11 cellular contexts compared by ENCODE assay signal in the genomic region with DNA sequence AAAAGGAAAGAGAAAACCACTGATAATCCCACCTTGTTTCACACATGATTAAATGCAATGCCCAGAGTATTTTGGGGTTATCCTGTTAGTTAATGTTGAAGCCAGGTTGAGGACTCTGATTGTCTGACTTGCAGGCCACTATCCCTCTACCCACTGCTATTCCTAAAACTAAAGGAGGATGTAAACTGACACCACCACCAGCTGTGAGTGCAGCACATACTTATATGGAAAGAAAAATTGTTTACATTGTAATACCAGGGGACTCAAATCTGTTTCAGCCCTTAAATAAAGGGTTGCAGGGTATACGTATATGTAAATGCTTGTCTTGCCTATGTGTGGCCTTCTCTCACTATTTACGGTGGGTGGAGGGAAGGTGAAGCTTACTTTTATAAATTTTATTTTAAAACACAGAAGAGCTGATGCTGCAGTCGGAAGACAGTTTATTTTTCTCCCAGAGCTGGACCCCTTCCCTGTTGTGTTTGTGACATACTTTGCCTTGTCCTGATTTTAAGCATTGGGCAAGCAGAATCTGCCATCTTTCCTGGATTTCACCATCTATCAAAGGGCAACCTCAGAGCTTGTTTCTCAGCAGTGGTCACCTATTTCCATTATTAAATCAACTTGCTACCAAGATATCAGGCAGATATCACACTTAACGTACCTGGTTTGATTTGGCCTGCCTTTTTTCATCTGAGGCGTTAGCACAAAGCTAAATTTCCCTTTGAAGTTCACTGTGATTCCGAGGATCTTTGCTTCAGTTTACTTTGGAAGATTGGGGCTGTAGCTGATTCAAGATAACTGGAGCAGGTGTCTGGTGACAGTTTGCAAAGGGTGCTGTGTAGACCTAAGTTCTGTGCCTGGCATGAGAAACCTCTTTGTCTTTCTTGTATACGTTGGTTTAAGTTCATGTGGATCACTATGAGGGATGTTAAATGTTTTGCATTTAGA. TPM values are rescaled to one million over a fixed set of nuclear protein-coding genes. Genes with fewer than 3 reads are reported as not detected.
DNase-seq lines count a peak whose midpoint lies in the region; ATAC-seq and TF ChIP-seq lines count a peak whose summit lies in the region.
"Had no signal": no experiment of that assay in that cellular context is flagged by ENCODE, and none has a peak within 500 bp of the region (broad histone marks: within the 10 kb centered on the region; RNA-seq: fewer than 3 reads in every experiment).

No MANE protein-coding gene starts in this region.

- H2AFZ ChIP-seq in smooth muscle cell (ENCODE audit: low read depth): no peak overlapping the region

- no peak overlapping the region for H3K4me3 ChIP-seq in fibroblast of villous mesenchyme (ENCODE audit: low read depth, low read length)
- H3K4me3 ChIP-seq in smooth muscle cell: no peak overlapping the region

- no peaks in the 10 kb centered on the region for H3K36me3 ChIP-seq in smooth muscle cell (ENCODE audit: low read depth)

- H3K9me3 ChIP-seq in smooth muscle cell (replicated peaks; ENCODE audit: low read depth): no peaks in the 10 kb centered on the region

- no peak overlapping the region for H3K4me2 ChIP-seq in smooth muscle cell

- H3K9ac ChIP-seq in smooth muscle cell (ENCODE audit: low read depth): no peak overlapping the region

- no peaks in the 10 kb centered on the region for H3F3A ChIP-seq in smooth muscle cell (ENCODE audit: low read depth)

- DNase-seq in NCI-H82 (lab: John Stamatoyannopoulos, UW) (peak; percentile 16), NCI-H82 treated with DMSO at 0.1 percent for 48 hours (lab: John Stamatoyannopoulos, UW; ENCODE audit: unreplicated experiment) (no peak), NCI-H524 (lab: John Stamatoyannopoulos, UW) (peak; percentile 81 to 93), fibroblast of villous mesenchyme (ENCODE audit: low read depth) (peak; percentile 66), smooth muscle cell (lab: John Stamatoyannopoulos, UW; ENCODE audit: unreplicated experiment) (no peak), posterior vena cava (ENCODE audit: low spot score) (no peak)
- DNase-seq: activated naive CD4-positive, alpha-beta T cell; dermis blood vessel endothelial cell; stimulated activated CD4-positive, alpha-beta T cell treated with anti-CD3 and anti-CD28 coated beads, Interleukin-12 subunit alpha, Interleukin-12 subunit beta, amount 100 ng/mL, for 4 hours had no signal

- TF ChIP-seq CTCF in fibroblast of villous mesenchyme (IDR thresholded peaks at IDR 0.05; ENCODE audit: insufficient read depth, low read depth, low read length): no peak
- TF ChIP-seq CTCF in smooth muscle cell (IDR thresholded peaks at IDR 0.05; ENCODE audit: borderline replicate concordance, insufficient read depth, poor library complexity, severe bottlenecking): no peak

- intact Hi-C loops in posterior vena cava (cut with DNase I): no loop called here

- H3K27ac ChIP-seq in smooth muscle cell (ENCODE audit: low read depth): peak overlapping the region; percentile 24

- WGBS in smooth muscle cell (ENCODE audit: low lambda C conversion rate): 79% methylated on average over 7 of the region's 7 CpGs

- H3K27me3 ChIP-seq in smooth muscle cell (ENCODE audit: low read depth): no peaks in the 10 kb centered on the region

- peaks cover 17% of the 10 kb centered on the region for H3K4me1 ChIP-seq in smooth muscle cell (ENCODE audit: low read depth)

- peaks cover 74% of the 10 kb centered on the region for H4K20me1 ChIP-seq in smooth muscle cell (ENCODE audit: low read depth)

- H3K79me2 ChIP-seq in smooth muscle cell (ENCODE audit: low read depth): peaks cover 81% of the 10 kb centered on the region

- no peak for ATAC-seq in GM19397 (IDR thresholded peaks at IDR 0.05; ENCODE audit: unreplicated experiment)
- no peak for ATAC-seq in HG02870 (IDR thresholded peaks at IDR 0.05; ENCODE audit: unreplicated experiment)

RNA-seq across cellular contexts. Expression of gene DAAM1, which starts 25.2 kb away (rescaled TPM):
- total RNA-seq in fibroblast of villous mesenchyme (22.0 and 25.1 TPM in 2 replicates), smooth muscle cell (38.6 and 46.4 TPM in 2 replicates), posterior vena cava (10 to 100 TPM; 73.7 TPM)
- 10.9 and 26.4 TPM in 2 replicates for polyA plus RNA-seq in smooth muscle cell

Comparison
In these comparisons a context has a peak if more than half of its experiments do, and no peak if none do; other contexts are left out.
1. DNase-seq: peak in NCI-H82 (single experiment), NCI-H524 (2 of 2) and fibroblast of villous mesenchyme (single experiment); none in NCI-H82 treated with DMSO at 0.1 percent for 48 hours (single experiment), smooth muscle cell (single experiment) and posterior vena cava (single experiment).